Comparison of ENCODE assay signal across 18 cellular contexts in genomic region chr12:126742326-126742725, GRCh38.
DNase-seq lines count a peak whose midpoint lies in the region; ATAC-seq and TF ChIP-seq lines count a peak whose summit lies in the region.
"Had no signal": no experiment of that assay in that cellular context is flagged by ENCODE, and none has a peak within 500 bp of the region (broad histone marks: within the 10 kb centered on the region; RNA-seq: fewer than 3 reads in every experiment).

No MANE protein-coding gene starts in this region.

- DNase-seq in astrocyte of the cerebellum (ENCODE audit: low read depth) = peak; percentile 43
- DNase-seq in fibroblast of the aortic adventitia (ENCODE audit: low read depth) = peak; percentile 8
- DNase-seq in nucleus accumbens (lab: John Stamatoyannopoulos, UW) = peak in 38 of 56 donors; percentile 1 to 83 (median 28)
- DNase-seq in GOT3 (lab: John Stamatoyannopoulos, UW) = no peak
- no peak for DNase-seq in heart right ventricle
- no peak for DNase-seq in dermis blood vessel endothelial cell
- DNase-seq in SKM-1 (lab: John Stamatoyannopoulos, UW; ENCODE audit: unreplicated experiment) = no peak
- DNase-seq: ACHN, DMS79, H7, MV-4-11, NCI-H1930, NCI-H226, NCI-H524 treated with DMSO at 0.1 percent for 48 hours, SHP77 treated with DMSO at 0.1 percent for 48 hours had no signal

- WGBS in heart right ventricle, 2 donors = 79 to 86% methylated on average over 8 of the region's 8 CpGs

- H3K4me1 ChIP-seq in heart right ventricle = no peaks in the 10 kb centered on the region

- no peak overlapping the region for H3K27ac ChIP-seq in heart right ventricle
- H3K27ac ChIP-seq: C4-2B, HL-60, KMS-11 had no signal

- H3K4me3 ChIP-seq in astrocyte of the cerebellum (ENCODE audit: low read depth, low read length) = no peak overlapping the region
- H3K4me3 ChIP-seq in fibroblast of the aortic adventitia (ENCODE audit: low read depth, low read length) = no peak overlapping the region
- H3K4me3 ChIP-seq in heart right ventricle = no peak overlapping the region

- intact Hi-C loops in heart right ventricle (cut with DNase I) = loop anchor here in 6 of 10 donors (10.0 kb wide), 2 partner anchors 1208 to 1558 kb away; partner anchors contain the start of gene TMEM132B (in 3 of the 6)

- peaks cover 0 to 10% (median 0%) of the 10 kb centered on the region in 7 donors for H3K27me3 ChIP-seq in heart right ventricle

- TF ChIP-seq CTCF in astrocyte of the cerebellum (IDR thresholded peaks at IDR 0.05; ENCODE audit: low read depth, low read length, missing control alignments) = no peak
- TF ChIP-seq CTCF in fibroblast of the aortic adventitia (IDR thresholded peaks at IDR 0.05; ENCODE audit: insufficient read depth, low read length) = no peak
- TF ChIP-seq CTCF in heart right ventricle (IDR thresholded peaks at IDR 0.05) = no peak

- no peak for ATAC-seq in heart right ventricle

- H3K9me3 ChIP-seq in heart right ventricle = no peaks in the 10 kb centered on the region

- in situ Hi-C loops in astrocyte of the cerebellum (cut with HindIII; ENCODE audit: low sequenced_read_pairs) = no loop called here

- no peaks in the 10 kb centered on the region for H3K36me3 ChIP-seq in heart right ventricle

Comparison
In these comparisons a context has a peak if more than half of its experiments do, and no peak if none do; other contexts are left out.
1. DNase-seq: peak in astrocyte of the cerebellum (single experiment), fibroblast of the aortic adventitia (single experiment) and nucleus accumbens (38 of 56); none in GOT3 (single experiment), heart right ventricle (0 of 2), dermis blood vessel endothelial cell (single experiment) and SKM-1 (single experiment).